1 cellular context compared by ENCODE assay signal in genomic region chr12:48880647-48881046, GRCh38.
TF ChIP-seq lines count a peak whose summit lies in the region.

No MANE protein-coding gene starts in this region.

TF ChIP-seq in SK-N-SH, 30 proteins besides CTCF, POLR2A, EP300 and RAD21:
- TF ChIP-seq TAF1 (IDR thresholded peaks at IDR 0.05; ENCODE audit: borderline replicate concordance, low read depth, low read length) (no peak), SIN3A (IDR thresholded peaks at IDR 0.05; ENCODE audit: borderline replicate concordance, low read depth, low read length) (no peak), TEAD4 (IDR thresholded peaks at IDR 0.05; ENCODE audit: borderline replicate concordance, insufficient read depth) (no peak), RFX5 (IDR thresholded peaks at IDR 0.05; ENCODE audit: low read length) (no peak), FOXM1 (IDR thresholded peaks at IDR 0.05; ENCODE audit: low read depth) (no peak), PBX3 (IDR thresholded peaks at IDR 0.05) (no peak), TCF12 (IDR thresholded peaks at IDR 0.05) (no peak), RCOR1 (IDR thresholded peaks at IDR 0.05; ENCODE audit: low read length) (no peak), SMC3 (IDR thresholded peaks at IDR 0.05; ENCODE audit: low read depth, low read length) (no peak), NFIC (IDR thresholded peaks at IDR 0.05; ENCODE audit: borderline replicate concordance) (no peak)
- TF ChIP-seq, protein P1, sequence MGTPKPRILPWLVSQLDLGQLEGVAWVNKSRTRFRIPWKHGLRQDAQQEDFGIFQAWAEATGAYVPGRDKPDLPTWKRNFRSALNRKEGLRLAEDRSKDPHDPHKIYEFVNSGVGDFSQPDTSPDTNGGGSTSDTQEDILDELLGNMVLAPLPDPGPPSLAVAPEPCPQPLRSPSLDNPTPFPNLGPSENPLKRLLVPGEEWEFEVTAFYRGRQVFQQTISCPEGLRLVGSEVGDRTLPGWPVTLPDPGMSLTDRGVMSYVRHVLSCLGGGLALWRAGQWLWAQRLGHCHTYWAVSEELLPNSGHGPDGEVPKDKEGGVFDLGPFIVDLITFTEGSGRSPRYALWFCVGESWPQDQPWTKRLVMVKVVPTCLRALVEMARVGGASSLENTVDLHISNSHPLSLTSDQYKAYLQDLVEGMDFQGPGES (IDR thresholded peaks at IDR 0.05; ENCODE audit: low read depth, low read length) = no peak
